ENCODE assay signal across 16 cellular contexts in the genomic region with DNA sequence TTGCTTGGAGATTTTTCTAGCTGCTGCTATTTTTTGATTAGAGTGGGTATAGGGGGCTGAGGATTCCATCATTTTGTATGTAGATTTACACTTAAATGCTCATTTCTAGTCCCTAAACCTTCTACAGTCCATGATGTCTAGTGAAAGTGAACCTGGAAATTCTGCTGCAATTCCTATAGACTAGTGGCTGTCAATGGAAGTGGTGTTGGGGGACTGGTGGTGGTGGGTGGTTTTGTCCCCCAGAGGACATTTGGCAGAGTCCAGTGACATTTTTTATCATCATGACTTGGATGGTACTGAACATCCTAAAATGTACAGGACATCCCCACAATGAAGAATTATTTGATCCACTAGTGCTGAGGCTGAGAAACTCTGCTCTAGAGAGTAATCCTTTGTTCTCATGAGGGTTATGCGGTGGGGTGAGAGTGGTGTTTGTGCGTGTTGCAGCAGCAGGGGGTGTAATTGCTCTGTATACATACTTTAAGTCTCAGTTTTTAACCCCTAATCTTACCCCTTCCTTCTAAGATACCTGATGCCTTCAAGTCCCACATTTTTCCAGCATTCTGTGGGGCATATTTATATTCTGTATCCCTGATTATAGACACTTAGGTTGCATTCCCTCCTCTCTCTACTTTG. TPM values are rescaled to one million over a fixed set of nuclear protein-coding genes. Genes with fewer than 3 reads are reported as not detected.
DNase-seq lines count a peak whose midpoint lies in the region; ATAC-seq, FAIRE-seq and TF ChIP-seq lines count a peak whose summit lies in the region.
"Had no signal": no experiment of that assay in that cellular context is flagged by ENCODE, and none has a peak within 500 bp of the region (broad histone marks: within the 10 kb centered on the region; RNA-seq: fewer than 3 reads in every experiment).

No MANE protein-coding gene starts in this region.

- no peak for TF ChIP-seq POLR2A in A549 (IDR thresholded peaks at IDR 0.05; ENCODE audit: low read length)

- H3K4me3 ChIP-seq in A549 (no peak overlapping the region), PC-9 (no peak overlapping the region)
- H3K4me3 ChIP-seq: suprapubic skin had no signal

- H3K27ac ChIP-seq in A549 (no peak overlapping the region), PC-9 (no peak overlapping the region)
- H3K27ac ChIP-seq: suprapubic skin had no signal

- H3K4me1 Mint-ChIP-seq in activated naive CD8-positive, alpha-beta T cell treated with anti-CD3 and anti-CD28 coated beads, Interleukin-2, amount 50 U/mL, for 24 hours, result no peaks in the 10 kb centered on the region

- no TSS peak for BruUV-seq in PC-9 (replicated peaks; lab: Mats Ljungman, UMichigan)

- TF ChIP-seq RAD21 in A549 (conservative IDR thresholded peaks at IDR 0.05 in 1 of 2, IDR thresholded peaks at IDR 0.05 in 1 of 2), result 0 out of 5 replicates have a peak, but pooled peaks of 1 of the 2 experiments have one; percentile 9

- CTCF ChIA-PET in A549 (lab: Yijun Ruan, JAX), result interaction anchor here (0.9 kb wide), 1 partner anchor 37 kb away, joined by 3 read pairs; no protein-coding TSS in a partner anchor
- CTCF ChIA-PET in PC-9 (lab: Charles Lee), result no interaction called here

- 76% methylated on average over 2 of the region's 2 CpGs for WGBS in A549 (ENCODE audit: missing lambda C conversion rate)

- H3F3A ChIP-seq in PC-9 (ENCODE audit: insufficient read depth, low read depth), result peaks cover 6% of the 10 kb centered on the region; the same call in 1 of the 2 replicates

- H3K9me3 ChIP-seq in A549 (no peaks in the 10 kb centered on the region), PC-9 (ENCODE audit: insufficient read depth, low read depth) (no peaks in the 10 kb centered on the region)
- H3K9me3 ChIP-seq: suprapubic skin had no signal

- TF ChIP-seq EP300 in A549 (IDR thresholded peaks at IDR 0.05), result no peak

- POLR2A ChIA-PET in A549 (lab: Yijun Ruan, JAX) (no interaction called here), PC-9 (lab: Charles Lee; ENCODE audit: unreplicated experiment) (interaction anchor here (0.7 kb wide), 1 partner anchor 59 kb away, joined by 7 read pairs; no protein-coding TSS in a partner anchor)

- peak in 1 of 2 experiments; percentile 22 for DNase-seq in A549 (ENCODE audit: low read depth in 1 of 2, low spot score in 1 of 2)
- no peak for DNase-seq in GM13977 (ENCODE audit: low spot score)
- DNase-seq in SK-MEL-5 (ENCODE audit: low read depth, low spot score), result peak; percentile 76
- DNase-seq in iPS-NIHi11 (ENCODE audit: low spot score), result peak; percentile 21
- no peak for DNase-seq in activated naive CD8-positive, alpha-beta T cell treated with anti-CD3 and anti-CD28 coated beads, Interleukin-2, amount 50 U/mL, for 24 hours
- no peak for DNase-seq in PC-9
- no peak for DNase-seq in middle frontal gyrus (ENCODE audit: extremely low spot score, low spot score)
- DNase-seq: activated naive CD4-positive, alpha-beta T cell treated with anti-CD3 and anti-CD28 coated beads for 36 hours; AML-193; DMS 273 treated with DMSO at 0.1 percent for 48 hours; HCEC 1CT; NCI-H226 had no signal

- H3K27me3 Mint-ChIP-seq in activated naive CD8-positive, alpha-beta T cell treated with anti-CD3 and anti-CD28 coated beads, Interleukin-2, amount 50 U/mL, for 24 hours, result no peaks in the 10 kb centered on the region

- FAIRE-seq in A549 (lab: Jason Lieb, UNC), result no peak
- FAIRE-seq: frontal cortex, islet of Langerhans had no signal

- no peak overlapping the region for H3K4me3 Mint-ChIP-seq in activated naive CD8-positive, alpha-beta T cell treated with anti-CD3 and anti-CD28 coated beads, Interleukin-2, amount 50 U/mL, for 24 hours
- H3K4me3 Mint-ChIP-seq: activated naive CD4-positive, alpha-beta T cell treated with anti-CD3 and anti-CD28 coated beads for 36 hours had no signal

- peaks cover 3% of the 10 kb centered on the region for H3K9me3 Mint-ChIP-seq in activated naive CD8-positive, alpha-beta T cell treated with anti-CD3 and anti-CD28 coated beads, Interleukin-2, amount 50 U/mL, for 24 hours

- intact Hi-C loops in PC-9 (cut with micrococcal nuclease; ENCODE audit: unreplicated experiment), result no loop called here

- no peak overlapping the region for H3K4me2 ChIP-seq in A549
- H3K4me2 ChIP-seq in PC-9, result no peak overlapping the region

- TF ChIP-seq CTCF in A549 (IDR thresholded peaks at IDR 0.05), result no peak
- peak; percentile 26 for TF ChIP-seq CTCF in GM13977 (IDR thresholded peaks at IDR 0.05; ENCODE audit: extremely low read depth, insufficient read depth, missing control alignments)
- no peak for TF ChIP-seq CTCF in PC-9 (conservative IDR thresholded peaks at IDR 0.05)

- H4K20me1 ChIP-seq in PC-9 (ENCODE audit: insufficient read depth), result no peaks in the 10 kb centered on the region

- no peaks in the 10 kb centered on the region for H3K79me2 ChIP-seq in PC-9 (ENCODE audit: low read depth)

- H3K36me3 ChIP-seq in PC-9 (ENCODE audit: low read depth), result 0 out of 2 replicates have a peak, but pooled peaks cover 4% of the 10 kb centered on the region
- H3K36me3 ChIP-seq: suprapubic skin had no signal

- ATAC-seq in A549, result peak; percentile 63 to 71; a peak in 5 of 6 replicates
- no peak for ATAC-seq in HG02870 (IDR thresholded peaks at IDR 0.05; ENCODE audit: unreplicated experiment)
- no peak for ATAC-seq in activated naive CD8-positive, alpha-beta T cell treated with anti-CD3 and anti-CD28 coated beads, Interleukin-2, amount 50 U/mL, for 24 hours

- no peak overlapping the region for H2AFZ ChIP-seq in PC-9

- peaks cover 62% of the 10 kb centered on the region for H3K36me3 Mint-ChIP-seq in activated naive CD8-positive, alpha-beta T cell treated with anti-CD3 and anti-CD28 coated beads, Interleukin-2, amount 50 U/mL, for 24 hours (ENCODE audit: low read depth)

- H3K4me1 ChIP-seq in A549, result no peaks in the 10 kb centered on the region
- H3K4me1 ChIP-seq in PC-9 (replicated peaks; ENCODE audit: insufficient read depth), result no peaks in the 10 kb centered on the region
- H3K4me1 ChIP-seq: suprapubic skin had no signal

- no peaks in the 10 kb centered on the region for H3K9me2 ChIP-seq in PC-9 (ENCODE audit: insufficient read depth)

- no peaks in the 10 kb centered on the region for H3K27me3 ChIP-seq in PC-9 (ENCODE audit: insufficient read depth, low read depth)
- H3K27me3 ChIP-seq: suprapubic skin had no signal

- in situ Hi-C loops in GM13977 (cut with MboI; ENCODE audit: low pct_unique_long_range_greater_than_20kb, low sequenced_read_pairs, unreplicated experiment) (no loop called here), SK-MEL-5 (cut with HindIII; ENCODE audit: low pct_unique_long_range_greater_than_20kb, low sequenced_read_pairs) (no loop called here)

- no peak overlapping the region for H3K27ac Mint-ChIP-seq in activated naive CD8-positive, alpha-beta T cell treated with anti-CD3 and anti-CD28 coated beads, Interleukin-2, amount 50 U/mL, for 24 hours
- H3K27ac Mint-ChIP-seq: activated naive CD4-positive, alpha-beta T cell treated with anti-CD3 and anti-CD28 coated beads for 36 hours had no signal

TF ChIP-seq in A549, 52 proteins besides CTCF, POLR2A, EP300 and RAD21:
- TF ChIP-seq RNF2 (IDR thresholded peaks at IDR 0.05; ENCODE audit: borderline replicate concordance, low read depth) (no peak), SREBF2 (IDR thresholded peaks at IDR 0.05) (no peak), CHD4 (IDR thresholded peaks at IDR 0.05; ENCODE audit: borderline replicate concordance) (no peak), ZSCAN20 (CRISPR knock-in tag; IDR thresholded peaks at IDR 0.05) (no peak), HOXB5 (CRISPR knock-in tag; IDR thresholded peaks at IDR 0.05) (no peak)

RNA-seq across cellular contexts. Expression of a gene that starts 35.0 kb away (rescaled TPM):
- 29.3 and 38.7 TPM in 2 replicates for polyA plus RNA-seq in A549 (2011; rRNA removed)
- 9.9 and 10.2 TPM in 2 replicates for polyA plus RNA-seq in A549 (2012; cell fraction: cytosol; rRNA removed)
- 6.9 and 11.2 TPM in 2 replicates for polyA plus RNA-seq in A549 (2012; cell fraction: nucleus; rRNA removed)
- 31.0 to 37.9 TPM (median 32.5 TPM) in 3 replicates for polyA plus RNA-seq in A549 (2017; fragmentation: RNase III; extraction: RNeasy Plus Mini Kit Qiagen cat#74134 plus additional on column Dnase treatment)
- 10.0 and 10.7 TPM in 2 replicates for polyA minus RNA-seq in A549 (2011; rRNA and poly(A)+ RNA removed)
- total RNA-seq in SK-MEL-5 (2014; rRNA removed; shearing (Covaris generic)), result 16.3 and 19.2 TPM in 2 replicates
- polyA plus RNA-seq in SK-MEL-5 (2015; cell fraction: cytosol; rRNA removed), result 12.0 and 16.4 TPM in 2 replicates
- polyA plus RNA-seq in SK-MEL-5 (2015; cell fraction: nucleus; rRNA removed), result 8.5 and 13.0 TPM in 2 replicates
- total RNA-seq in PC-9 (2021), result 21.7 and 35.7 TPM in 2 replicates

RNA-seq across cellular contexts. Expression of a gene that starts 54.1 kb away (rescaled TPM):
- polyA plus RNA-seq in A549 (2011; rRNA removed), result 60.9 and 61.1 TPM in 2 replicates
- 8.8 and 10.7 TPM in 2 replicates for polyA plus RNA-seq in A549 (2012; cell fraction: cytosol; rRNA removed)
- polyA plus RNA-seq in A549 (2012; cell fraction: nucleus; rRNA removed), result 10.5 and 13.4 TPM in 2 replicates
- polyA plus RNA-seq in A549 (2017; fragmentation: RNase III; extraction: RNeasy Plus Mini Kit Qiagen cat#74134 plus additional on column Dnase treatment), result 24.8 to 25.1 TPM (median 25.0 TPM) in 3 replicates
- polyA minus RNA-seq in A549 (2011; rRNA and poly(A)+ RNA removed), result 50.6 and 54.9 TPM in 2 replicates
- 23.8 and 25.2 TPM in 2 replicates for total RNA-seq in SK-MEL-5 (2014; rRNA removed; shearing (Covaris generic))
- polyA plus RNA-seq in SK-MEL-5 (2015; cell fraction: cytosol; rRNA removed), result 10.3 and 17.5 TPM in 2 replicates
- polyA plus RNA-seq in SK-MEL-5 (2015; cell fraction: nucleus; rRNA removed), result 44.3 and 61.3 TPM in 2 replicates
- 26.5 and 41.2 TPM in 2 replicates for total RNA-seq in PC-9 (2021)

Comparison
In these comparisons a context has a peak if more than half of its experiments do, and no peak if none do; other contexts are left out.
1. ATAC-seq: peak in A549 (2 of 2); none in HG02870 (single experiment) and activated naive CD8-positive, alpha-beta T cell treated with anti-CD3 and anti-CD28 coated beads, Interleukin-2, amount 50 U/mL, for 24 hours (single experiment).
2. DNase-seq: peak in SK-MEL-5 (single experiment) and iPS-NIHi11 (single experiment); none in GM13977 (single experiment), activated naive CD8-positive, alpha-beta T cell treated with anti-CD3 and anti-CD28 coated beads, Interleukin-2, amount 50 U/mL, for 24 hours (single experiment), PC-9 (0 of 2) and middle frontal gyrus (single experiment).